Comparison of ENCODE assay signal across 1 cellular context in the genomic region with DNA sequence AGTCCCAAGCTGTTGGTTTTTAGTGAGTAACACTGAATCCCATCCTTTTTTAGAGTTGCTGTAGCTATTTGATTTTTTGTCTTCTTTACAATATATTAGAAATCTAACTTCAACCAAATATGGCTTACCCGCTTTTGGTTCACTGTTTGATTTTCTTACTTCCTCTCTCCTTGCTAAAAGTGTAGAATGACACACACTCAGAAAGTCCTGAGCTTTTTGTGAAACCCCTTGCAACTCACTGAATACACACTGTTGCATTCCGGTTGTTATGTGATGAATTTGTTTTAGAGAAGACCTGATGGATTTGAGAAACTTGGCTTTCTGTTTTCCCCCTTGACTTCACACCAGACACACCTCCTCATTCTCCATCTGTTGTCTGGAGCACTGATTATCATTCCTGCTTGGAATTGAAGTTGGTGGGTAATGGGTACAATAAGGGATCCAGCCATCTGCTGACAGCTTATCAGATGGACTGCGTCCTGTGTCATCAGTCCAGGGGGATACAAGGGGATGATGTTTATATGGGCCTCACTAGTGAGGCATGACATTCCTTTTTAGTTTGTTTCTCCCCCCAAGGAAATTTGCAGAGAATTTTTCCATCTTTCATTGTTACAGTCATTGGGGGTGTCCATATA.
TF ChIP-seq lines count a peak whose summit lies in the region.

No MANE protein-coding gene starts in this region.

TF ChIP-seq in GM12878, 131 proteins besides CTCF, POLR2A, EP300 and RAD21 (continued from another document):
- TF ChIP-seq POLR2AphosphoS5 (IDR thresholded peaks at IDR 0.05; ENCODE audit: low read length) (no peak), MAX (IDR thresholded peaks at IDR 0.05; ENCODE audit: low read depth, low read length) (no peak), SPI1 (IDR thresholded peaks at IDR 0.05; ENCODE audit: borderline replicate concordance, insufficient read depth, low read depth, low read length) (peak; percentile 37; the same call in 1 of the 2 replicates), REST (IDR thresholded peaks at IDR 0.05; ENCODE audit: low read depth, low read length) (no peak)
